9 cellular contexts compared by ENCODE assay signal in genomic region chr9:73577867-73578266, GRCh38.
DNase-seq lines count a peak whose midpoint lies in the region; ATAC-seq, FAIRE-seq and TF ChIP-seq lines count a peak whose summit lies in the region.
"Had no signal": no experiment of that assay in that cellular context is flagged by ENCODE, and none has a peak within 500 bp of the region (broad histone marks: within the 10 kb centered on the region; RNA-seq: fewer than 3 reads in every experiment).

No MANE protein-coding gene starts in this region.

- H3K36me3 ChIP-seq in bronchial epithelial cell (ENCODE audit: control insufficient read depth, insufficient read depth, low read length) (no peaks in the 10 kb centered on the region), neural progenitor cell (no peaks in the 10 kb centered on the region), GM23338 (ENCODE audit: insufficient read depth) (no peaks in the 10 kb centered on the region)

- H3K79me2 ChIP-seq in neural progenitor cell (ENCODE audit: low read depth) (no peaks in the 10 kb centered on the region), GM23338 (replicated peaks; ENCODE audit: insufficient read depth) (no peaks in the 10 kb centered on the region)

- peaks cover 13% of the 10 kb centered on the region for H3K4me1 Mint-ChIP-seq in neural progenitor cell
- H3K4me1 Mint-ChIP-seq in GM23338: peaks cover 3% of the 10 kb centered on the region; the same call in 2 of the 3 replicates
- H3K4me1 Mint-ChIP-seq in activated T-helper 1 cell treated with anti-CD3 and anti-CD28 coated beads, Interleukin-12 subunit alpha, Interleukin-12 subunit beta, Interleukin-2, Interleukin-4 antibody, amounts not matched to agents 30 ng/mL and 10 ng/mL and 1 ng/mL, durations not matched to agents 14 hours and 24 hours and 36 hours (ENCODE audit: low read depth): no peaks in the 10 kb centered on the region

- DNase-seq in HPDE6-E6E7 (ENCODE audit: extremely low spot score) (peak; percentile 13), NCI-H226 (peak; percentile 6), bronchial epithelial cell (ENCODE audit: low read depth) (peak; percentile 49), neural progenitor cell (ENCODE audit: low spot score) (peak; percentile 41), SIG-M5 (lab: John Stamatoyannopoulos, UW) (no peak), GM23338 (ENCODE audit: low spot score) (no peak), amniotic stem cell (lab: John Stamatoyannopoulos, UW) (no peak)
- no peak for DNase-seq in activated T-helper 1 cell treated with anti-CD3 and anti-CD28 coated beads, Interleukin-12 subunit alpha, Interleukin-12 subunit beta, Interleukin-2, Interleukin-4 antibody, amounts not matched to agents 30 ng/mL and 10 ng/mL and 1 ng/mL, durations not matched to agents 14 hours and 24 hours and 36 hours (ENCODE audit: low spot score)
- DNase-seq: DMS79 had no signal

- H3F3A ChIP-seq in neural progenitor cell (ENCODE audit: low read depth): no peaks in the 10 kb centered on the region
- H3F3A ChIP-seq in GM23338 (replicated peaks; ENCODE audit: low read depth): no peaks in the 10 kb centered on the region

- H3K27ac ChIP-seq in neural progenitor cell: no peak overlapping the region
- H3K27ac ChIP-seq in GM23338 (ENCODE audit: low read depth): no peak overlapping the region

- no peaks in the 10 kb centered on the region for H3K9me2 ChIP-seq in GM23338 (ENCODE audit: insufficient read depth)

- H3K9me3 ChIP-seq in neural progenitor cell (ENCODE audit: low read depth): no peaks in the 10 kb centered on the region

- no peak overlapping the region for H3K4me2 ChIP-seq in neural progenitor cell
- H3K4me2 ChIP-seq in GM23338: no peak overlapping the region

- H3K27ac Mint-ChIP-seq in neural progenitor cell: no peak overlapping the region
- no peak overlapping the region for H3K27ac Mint-ChIP-seq in GM23338
- H3K27ac Mint-ChIP-seq in activated T-helper 1 cell treated with anti-CD3 and anti-CD28 coated beads, Interleukin-12 subunit alpha, Interleukin-12 subunit beta, Interleukin-2, Interleukin-4 antibody, amounts not matched to agents 30 ng/mL and 10 ng/mL and 1 ng/mL, durations not matched to agents 14 hours and 24 hours and 36 hours: no peak overlapping the region

- intact Hi-C loops in activated T-helper 1 cell treated with anti-CD3 and anti-CD28 coated beads, Interleukin-12 subunit alpha, Interleukin-12 subunit beta, Interleukin-2, Interleukin-4 antibody, amounts not matched to agents 30 ng/mL and 10 ng/mL and 1 ng/mL, durations not matched to agents 14 hours and 24 hours and 36 hours (cut with micrococcal nuclease): no loop called here

- FAIRE-seq in bronchial epithelial cell (lab: Jason Lieb, UNC): no peak

- no peak overlapping the region for H3K9ac ChIP-seq in neural progenitor cell

- H3K27me3 Mint-ChIP-seq in neural progenitor cell (ENCODE audit: insufficient read depth, low read depth): no peaks in the 10 kb centered on the region
- H3K27me3 Mint-ChIP-seq in GM23338 (ENCODE audit: insufficient read depth, low read depth, poor library complexity): no peaks in the 10 kb centered on the region
- no peaks in the 10 kb centered on the region for H3K27me3 Mint-ChIP-seq in activated T-helper 1 cell treated with anti-CD3 and anti-CD28 coated beads, Interleukin-12 subunit alpha, Interleukin-12 subunit beta, Interleukin-2, Interleukin-4 antibody, amounts not matched to agents 30 ng/mL and 10 ng/mL and 1 ng/mL, durations not matched to agents 14 hours and 24 hours and 36 hours (ENCODE audit: insufficient read depth)

- no peaks in the 10 kb centered on the region for H3K27me3 ChIP-seq in bronchial epithelial cell (ENCODE audit: control insufficient read depth, insufficient read depth, low read length)
- H3K27me3 ChIP-seq in neural progenitor cell: no peaks in the 10 kb centered on the region
- H3K27me3 ChIP-seq in GM23338 (ENCODE audit: insufficient read depth): no peaks in the 10 kb centered on the region

- H4K20me1 ChIP-seq in neural progenitor cell (ENCODE audit: low read depth) (no peaks in the 10 kb centered on the region), GM23338 (replicated peaks; ENCODE audit: insufficient read depth) (no peaks in the 10 kb centered on the region)

- H2AFZ ChIP-seq in neural progenitor cell (replicated peaks) (no peak overlapping the region), GM23338 (no peak overlapping the region)

- H3K4me3 Mint-ChIP-seq in neural progenitor cell (no peak overlapping the region), GM23338 (no peak overlapping the region)
- no peak overlapping the region for H3K4me3 Mint-ChIP-seq in activated T-helper 1 cell treated with anti-CD3 and anti-CD28 coated beads, Interleukin-12 subunit alpha, Interleukin-12 subunit beta, Interleukin-2, Interleukin-4 antibody, amounts not matched to agents 30 ng/mL and 10 ng/mL and 1 ng/mL, durations not matched to agents 14 hours and 24 hours and 36 hours

- no peaks in the 10 kb centered on the region for H3K4me1 ChIP-seq in neural progenitor cell
- no peaks in the 10 kb centered on the region for H3K4me1 ChIP-seq in GM23338 (ENCODE audit: insufficient read depth)

- TF ChIP-seq CTCF in bronchial epithelial cell (IDR thresholded peaks at IDR 0.05; ENCODE audit: insufficient read depth, low read length, severe bottlenecking) (no peak), neural progenitor cell (IDR thresholded peaks at IDR 0.05) (no peak), GM23338 (conservative IDR thresholded peaks at IDR 0.05; ENCODE audit: low read depth in 2 of 2) (no peak)

- H3K9me3 Mint-ChIP-seq in neural progenitor cell: no peaks in the 10 kb centered on the region
- no peaks in the 10 kb centered on the region for H3K9me3 Mint-ChIP-seq in GM23338
- H3K9me3 Mint-ChIP-seq in activated T-helper 1 cell treated with anti-CD3 and anti-CD28 coated beads, Interleukin-12 subunit alpha, Interleukin-12 subunit beta, Interleukin-2, Interleukin-4 antibody, amounts not matched to agents 30 ng/mL and 10 ng/mL and 1 ng/mL, durations not matched to agents 14 hours and 24 hours and 36 hours: no peaks in the 10 kb centered on the region

- H3K4me3 ChIP-seq in bronchial epithelial cell (ENCODE audit: low read depth, low read length) (no peak overlapping the region), neural progenitor cell (no peak overlapping the region), GM23338 (no peak overlapping the region)

- H3K36me3 Mint-ChIP-seq in neural progenitor cell (no peaks in the 10 kb centered on the region), GM23338 (ENCODE audit: low read depth) (no peaks in the 10 kb centered on the region)
- no peaks in the 10 kb centered on the region for H3K36me3 Mint-ChIP-seq in activated T-helper 1 cell treated with anti-CD3 and anti-CD28 coated beads, Interleukin-12 subunit alpha, Interleukin-12 subunit beta, Interleukin-2, Interleukin-4 antibody, amounts not matched to agents 30 ng/mL and 10 ng/mL and 1 ng/mL, durations not matched to agents 14 hours and 24 hours and 36 hours (ENCODE audit: low read depth)

- no peak for ATAC-seq in GM23338

TF ChIP-seq in GM23338, 12 proteins besides CTCF, POLR2A, EP300 and RAD21 (continues in another document):
- TF ChIP-seq ETS1 (IDR thresholded peaks at IDR 0.05) (no peak), POLR2AphosphoS5 (IDR thresholded peaks at IDR 0.05; ENCODE audit: low read depth) (no peak), ZNF331 (CRISPR knock-in tag; IDR thresholded peaks at IDR 0.05; ENCODE audit: low read depth) (no peak), JUNB (IDR thresholded peaks at IDR 0.05; ENCODE audit: unreplicated experiment) (no peak), EZH2phosphoT487 (IDR thresholded peaks at IDR 0.05; ENCODE audit: unreplicated experiment) (no peak), EZH2 (IDR thresholded peaks at IDR 0.05; ENCODE audit: low read depth, unreplicated experiment) (no peak), CREB1 (CRISPR knock-in tag; IDR thresholded peaks at IDR 0.05; ENCODE audit: low read depth) (no peak), NANOG (IDR thresholded peaks at IDR 0.05; ENCODE audit: borderline replicate concordance) (no peak), ZNF114 (CRISPR knock-in tag; IDR thresholded peaks at IDR 0.05) (no peak), REST (IDR thresholded peaks at IDR 0.05; ENCODE audit: unreplicated experiment) (no peak)

Comparison
In these comparisons a context has a peak if more than half of its experiments do, and no peak if none do; other contexts are left out.
1. DNase-seq: peak in HPDE6-E6E7 (single experiment), NCI-H226 (single experiment), bronchial epithelial cell (single experiment) and neural progenitor cell (single experiment); none in SIG-M5 (single experiment), GM23338 (single experiment), amniotic stem cell (single experiment) and activated T-helper 1 cell treated with anti-CD3 and anti-CD28 coated beads, Interleukin-12 subunit alpha, Interleukin-12 subunit beta, Interleukin-2, Interleukin-4 antibody, amounts not matched to agents 30 ng/mL and 10 ng/mL and 1 ng/mL, durations not matched to agents 14 hours and 24 hours and 36 hours (single experiment).